19 cellular contexts compared by ENCODE assay signal in genomic region chr7:2436341-2437104, GRCh38. TPM values are rescaled to one million over a fixed set of nuclear protein-coding genes. Genes with fewer than 3 reads are reported as not detected.
"Had no signal": no experiment of that assay in that cellular context is flagged by ENCODE, and none has a peak within 500 bp of the region (broad histone marks: within the 10 kb centered on the region; RNA-seq: fewer than 3 reads in every experiment).

No MANE protein-coding gene starts in this region.

- H3K9me3 ChIP-seq: gastroesophageal sphincter, mucosa of descending colon, sigmoid colon, testis, upper lobe of right lung had no signal

- H3K27me3 ChIP-seq: gastroesophageal sphincter, sigmoid colon, testis, upper lobe of right lung had no signal

- H3K4me3 Mint-ChIP-seq: central memory CD8-positive, alpha-beta T cell; naive thymus-derived CD8-positive, alpha-beta T cell had no signal

- H3K4me1 ChIP-seq: sigmoid colon had no signal

- H3K27ac Mint-ChIP-seq: progenitor cell of endocrine pancreas had no signal

- H3K9me3 Mint-ChIP-seq: central memory CD8-positive, alpha-beta T cell; naive thymus-derived CD8-positive, alpha-beta T cell had no signal

- ATAC-seq: activated CD4-positive, CD25-positive, alpha-beta regulatory T cell treated with anti-CD3 and anti-CD28 coated beads, Interleukin-2, amount 50 U/mL, for 24 hours; gastroesophageal sphincter; left cardiac atrium; naive thymus-derived CD8-positive, alpha-beta T cell had no signal

- H3K27ac ChIP-seq: gastroesophageal sphincter, sigmoid colon, testis, upper lobe of right lung had no signal

- DNase-seq: activated CD4-positive, alpha-beta T cell treated with anti-CD3 and anti-CD28 coated beads, Interleukin-2, amount 50 U/mL, for 4 hours; activated naive CD4-positive, alpha-beta T cell; effector memory CD4-positive, alpha-beta T cell; hippocampal formation; left cardiac atrium; naive thymus-derived CD8-positive, alpha-beta T cell; sigmoid colon; stimulated activated CD4-positive, alpha-beta T cell treated with anti-CD3 and anti-CD28 coated beads, Interleukin-12 subunit alpha, Interleukin-12 subunit beta, amount 100 ng/mL, for 4 hours; stimulated activated naive CD4-positive, alpha-beta T cell treated with Interleukin-2 at 50 U/mL for 16 hours; SW 1271; testis; upper lobe of right lung had no signal

- H3K27me3 Mint-ChIP-seq: central memory CD8-positive, alpha-beta T cell; naive thymus-derived CD8-positive, alpha-beta T cell; progenitor cell of endocrine pancreas had no signal

- H3K4me3 ChIP-seq: gastroesophageal sphincter, mucosa of descending colon, sigmoid colon, testis, upper lobe of right lung had no signal

RNA-seq across cellular contexts. Expression of gene GRIFIN, which starts 39.7 kb away (rescaled TPM):
- total RNA-seq: epithelial cell of proximal tubule; gastroesophageal sphincter; left cardiac atrium; lung microvascular endothelial cell; mucosa of descending colon; naive thymus-derived CD8-positive, alpha-beta T cell; progenitor cell of endocrine pancreas; sigmoid colon; testis; upper lobe of right lung had no signal
